Comparison of ENCODE assay signal across 8 cellular contexts in the genomic region with DNA sequence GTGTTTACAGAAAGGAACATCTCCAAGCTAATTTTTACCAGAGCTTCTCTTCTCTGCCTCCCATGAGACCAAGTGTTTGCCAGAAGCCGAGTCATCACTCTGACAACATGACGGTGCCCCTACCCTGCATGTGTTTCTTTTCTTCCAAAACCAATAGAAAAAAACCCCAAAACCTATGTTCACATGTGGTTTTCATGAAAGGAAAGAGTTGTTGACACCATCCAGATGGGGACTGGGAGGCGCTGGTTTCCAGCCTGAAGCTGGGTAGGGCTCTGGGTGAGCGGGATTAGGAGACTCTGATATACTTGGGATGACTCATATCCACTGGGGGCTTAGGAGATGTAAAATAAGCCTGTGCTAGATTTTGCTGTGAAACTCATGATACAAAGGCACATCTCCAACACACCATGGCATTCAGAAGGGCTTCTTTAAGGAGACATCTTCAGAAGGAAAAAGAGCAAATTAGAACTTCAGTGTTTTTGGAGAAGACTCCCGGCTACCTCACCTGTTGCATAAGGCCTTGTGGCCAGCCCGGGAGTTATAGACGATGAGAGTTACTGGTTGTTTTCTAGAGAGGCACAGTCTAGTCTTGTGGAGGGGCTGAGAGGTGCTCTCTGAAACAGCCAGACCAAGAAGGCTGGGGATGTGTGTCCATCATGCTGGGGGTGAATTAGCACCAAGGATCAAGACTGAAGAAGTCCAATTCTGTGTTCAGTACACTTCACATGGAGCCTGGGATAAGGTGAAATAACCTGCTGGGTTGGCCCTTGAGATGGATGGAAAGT.
A peak's percentile ranks its signal among the peaks of the same experiment; 100 is the strongest.
DNase-seq lines count a peak whose midpoint lies in the region; ATAC-seq and TF ChIP-seq lines count a peak whose summit lies in the region.

No MANE protein-coding gene starts in this region.

- H3K27ac Mint-ChIP-seq in MCF 10A (ENCODE audit: low read depth, unreplicated experiment), result no peak overlapping the region
- H3K27ac Mint-ChIP-seq in activated T-helper 17 cell treated with anti-CD3 and anti-CD28 coated beads, Interleukin-2, amount 50 U/mL, for 72 hours, result peak overlapping the region; percentile 8
- peak overlapping the region; percentile 81 for H3K27ac Mint-ChIP-seq in stimulated activated naive CD8-positive, alpha-beta T cell treated with anti-CD3 and anti-CD28 coated beads, Interleukin-15, Interleukin-2, amounts not matched to agents 100 ng/mL and 50 ng/mL, for 24 hours
- no peak overlapping the region for H3K27ac Mint-ChIP-seq in nephron progenitor cell

- CTCF ChIA-PET in MCF 10A (lab: Yijun Ruan, JAX), result no interaction called here
- CTCF ChIA-PET in mammary epithelial cell (lab: Charles Lee; ENCODE audit: low non-redundant PET), result no interaction called here

- no peak for TF ChIP-seq POLR2A in thyroid gland (IDR thresholded peaks at IDR 0.05)

- no peak overlapping the region for H3K4me3 ChIP-seq in mammary epithelial cell (replicated peaks in 1 of 3; ENCODE audit: insufficient read depth in 1 of 3, low read depth in 2 of 3, low read length in 3 of 3)
- no peak overlapping the region for H3K4me3 ChIP-seq in thyroid gland (replicated peaks in 1 of 3)

- H4K20me1 ChIP-seq in mammary epithelial cell (ENCODE audit: insufficient read depth, low read length), result no peaks in the 10 kb centered on the region

- H3K36me3 ChIP-seq in mammary epithelial cell (ENCODE audit: insufficient read depth, low read length) (no peaks in the 10 kb centered on the region), thyroid gland (no peaks in the 10 kb centered on the region)

- no peak overlapping the region for H2AFZ ChIP-seq in mammary epithelial cell (ENCODE audit: low read depth, low read length)

- TF ChIP-seq CTCF in MCF 10A (IDR thresholded peaks at IDR 0.05; ENCODE audit: unreplicated experiment) (no peak), mammary epithelial cell (conservative IDR thresholded peaks at IDR 0.05 in 1 of 2, IDR thresholded peaks at IDR 0.05 in 1 of 2; ENCODE audit: extremely low read depth in 1 of 2, insufficient read depth in 1 of 2, low read depth in 1 of 2, low read length in 2 of 2) (no peak), nephron progenitor cell (IDR thresholded peaks at IDR 0.05) (no peak), thyroid gland (IDR thresholded peaks at IDR 0.05) (no peak)

- 97% methylated on average over 7 of the region's 7 CpGs for WGBS in mammary epithelial cell (ENCODE audit: low coverage, missing lambda C conversion rate)
- WGBS in thyroid gland, 2 donors, result 82% methylated on average over 7 of the region's 7 CpGs

- dilution Hi-C loops in mammary epithelial cell (cut with HindIII; ENCODE audit: low sequenced_read_pairs), result no loop called here

- in situ Hi-C loops in mammary epithelial cell (cut with MboI; ENCODE audit: low sequenced_read_pairs in 2 of 2), result no loop called here

- H3K27me3 ChIP-seq in mammary epithelial cell (ENCODE audit: insufficient read depth, low read length) (no peaks in the 10 kb centered on the region), thyroid gland (no peaks in the 10 kb centered on the region)

- POLR2A ChIA-PET in MCF 10A (lab: Yijun Ruan, JAX), result interaction anchor here (0.7 kb wide), 1 partner anchor 878 kb away, joined by 3 read pairs; no protein-coding TSS in a partner anchor

- DNase-seq in MCF 10A (ENCODE audit: unreplicated experiment), result peak; percentile 53
- DNase-seq in mammary epithelial cell, result no peak
- no peak for DNase-seq in nephron progenitor cell
- no peak for DNase-seq in thyroid gland

- no peak overlapping the region for H3K27ac ChIP-seq in mammary epithelial cell (ENCODE audit: insufficient read depth, low read depth, low read length)
- H3K27ac ChIP-seq in thyroid gland, result no peak overlapping the region

- H3K4me1 Mint-ChIP-seq in MCF 10A (ENCODE audit: insufficient read depth, unreplicated experiment) (peaks cover 9% of the 10 kb centered on the region), nephron progenitor cell (peaks cover 8% of the 10 kb centered on the region)
- H3K4me1 Mint-ChIP-seq in activated T-helper 17 cell treated with anti-CD3 and anti-CD28 coated beads, Interleukin-2, amount 50 U/mL, for 72 hours, result no peaks in the 10 kb centered on the region
- peaks cover 32% of the 10 kb centered on the region for H3K4me1 Mint-ChIP-seq in stimulated activated naive CD8-positive, alpha-beta T cell treated with anti-CD3 and anti-CD28 coated beads, Interleukin-15, Interleukin-2, amounts not matched to agents 100 ng/mL and 50 ng/mL, for 24 hours (ENCODE audit: low read depth)

- H3K9me3 Mint-ChIP-seq in MCF 10A (ENCODE audit: unreplicated experiment), result no peaks in the 10 kb centered on the region
- H3K9me3 Mint-ChIP-seq in activated T-helper 17 cell treated with anti-CD3 and anti-CD28 coated beads, Interleukin-2, amount 50 U/mL, for 72 hours, result peaks cover 5% of the 10 kb centered on the region
- no peaks in the 10 kb centered on the region for H3K9me3 Mint-ChIP-seq in stimulated activated naive CD8-positive, alpha-beta T cell treated with anti-CD3 and anti-CD28 coated beads, Interleukin-15, Interleukin-2, amounts not matched to agents 100 ng/mL and 50 ng/mL, for 24 hours
- no peaks in the 10 kb centered on the region for H3K9me3 Mint-ChIP-seq in nephron progenitor cell

- ATAC-seq in HG02943 (IDR thresholded peaks at IDR 0.05; ENCODE audit: low read depth, unreplicated experiment), result peak; percentile 55
- peak; percentile 75 for ATAC-seq in activated T-helper 17 cell treated with anti-CD3 and anti-CD28 coated beads, Interleukin-2, amount 50 U/mL, for 72 hours (replicated peaks)
- no peak for ATAC-seq in GM19351 (IDR thresholded peaks at IDR 0.05; ENCODE audit: unreplicated experiment)

- H3K4me3 Mint-ChIP-seq in MCF 10A (ENCODE audit: unreplicated experiment), result no peak overlapping the region
- no peak overlapping the region for H3K4me3 Mint-ChIP-seq in activated T-helper 17 cell treated with anti-CD3 and anti-CD28 coated beads, Interleukin-2, amount 50 U/mL, for 72 hours
- no peak overlapping the region for H3K4me3 Mint-ChIP-seq in stimulated activated naive CD8-positive, alpha-beta T cell treated with anti-CD3 and anti-CD28 coated beads, Interleukin-15, Interleukin-2, amounts not matched to agents 100 ng/mL and 50 ng/mL, for 24 hours
- no peak overlapping the region for H3K4me3 Mint-ChIP-seq in nephron progenitor cell

- H3K36me3 Mint-ChIP-seq in MCF 10A (ENCODE audit: insufficient read depth, unreplicated experiment) (no peaks in the 10 kb centered on the region), nephron progenitor cell (ENCODE audit: low read depth) (no peaks in the 10 kb centered on the region)
- no peaks in the 10 kb centered on the region for H3K36me3 Mint-ChIP-seq in activated T-helper 17 cell treated with anti-CD3 and anti-CD28 coated beads, Interleukin-2, amount 50 U/mL, for 72 hours (ENCODE audit: low read depth)
- no peaks in the 10 kb centered on the region for H3K36me3 Mint-ChIP-seq in stimulated activated naive CD8-positive, alpha-beta T cell treated with anti-CD3 and anti-CD28 coated beads, Interleukin-15, Interleukin-2, amounts not matched to agents 100 ng/mL and 50 ng/mL, for 24 hours (ENCODE audit: low read depth)

- no peaks in the 10 kb centered on the region for H3K4me1 ChIP-seq in mammary epithelial cell (ENCODE audit: insufficient read depth, low read length)
- no peaks in the 10 kb centered on the region for H3K4me1 ChIP-seq in thyroid gland

- no peaks in the 10 kb centered on the region for H3K9me3 ChIP-seq in mammary epithelial cell (replicated peaks; ENCODE audit: insufficient read depth, low read length)
- no peaks in the 10 kb centered on the region for H3K9me3 ChIP-seq in thyroid gland

- BruUV-seq in MCF 10A (replicated peaks; lab: Mats Ljungman, UMichigan) (no TSS peak), mammary epithelial cell (replicated peaks; lab: Mats Ljungman, UMichigan) (no TSS peak)

- H3K79me2 ChIP-seq in mammary epithelial cell (ENCODE audit: insufficient read depth, low read length), result no peaks in the 10 kb centered on the region

- no peak overlapping the region for H3K4me2 ChIP-seq in mammary epithelial cell (ENCODE audit: insufficient read depth, low read depth, low read length)

- intact Hi-C loops in MCF 10A (cut with micrococcal nuclease), result no loop called here
- intact Hi-C loops in mammary epithelial cell (cut with micrococcal nuclease), result no loop called here
- intact Hi-C loops in thyroid gland (cut with DNase I), result no loop called here

- H3K9ac ChIP-seq in mammary epithelial cell (ENCODE audit: insufficient read depth, low read length), result no peak overlapping the region

- no peaks in the 10 kb centered on the region for H3K27me3 Mint-ChIP-seq in MCF 10A (ENCODE audit: insufficient read depth, unreplicated experiment)
- no peaks in the 10 kb centered on the region for H3K27me3 Mint-ChIP-seq in activated T-helper 17 cell treated with anti-CD3 and anti-CD28 coated beads, Interleukin-2, amount 50 U/mL, for 72 hours
- no peaks in the 10 kb centered on the region for H3K27me3 Mint-ChIP-seq in stimulated activated naive CD8-positive, alpha-beta T cell treated with anti-CD3 and anti-CD28 coated beads, Interleukin-15, Interleukin-2, amounts not matched to agents 100 ng/mL and 50 ng/mL, for 24 hours
- peaks cover 3% of the 10 kb centered on the region for H3K27me3 Mint-ChIP-seq in nephron progenitor cell (ENCODE audit: low read depth, poor library complexity)

Comparison
In these comparisons a context has a peak if more than half of its experiments do, and no peak if none do; other contexts are left out.
1. H3K27ac Mint-ChIP-seq: peak in activated T-helper 17 cell treated with anti-CD3 and anti-CD28 coated beads, Interleukin-2, amount 50 U/mL, for 72 hours (single experiment) and stimulated activated naive CD8-positive, alpha-beta T cell treated with anti-CD3 and anti-CD28 coated beads, Interleukin-15, Interleukin-2, amounts not matched to agents 100 ng/mL and 50 ng/mL, for 24 hours (single experiment); none in MCF 10A (single experiment) and nephron progenitor cell (single experiment).